8 cellular contexts compared by ENCODE assay signal in the genomic region with DNA sequence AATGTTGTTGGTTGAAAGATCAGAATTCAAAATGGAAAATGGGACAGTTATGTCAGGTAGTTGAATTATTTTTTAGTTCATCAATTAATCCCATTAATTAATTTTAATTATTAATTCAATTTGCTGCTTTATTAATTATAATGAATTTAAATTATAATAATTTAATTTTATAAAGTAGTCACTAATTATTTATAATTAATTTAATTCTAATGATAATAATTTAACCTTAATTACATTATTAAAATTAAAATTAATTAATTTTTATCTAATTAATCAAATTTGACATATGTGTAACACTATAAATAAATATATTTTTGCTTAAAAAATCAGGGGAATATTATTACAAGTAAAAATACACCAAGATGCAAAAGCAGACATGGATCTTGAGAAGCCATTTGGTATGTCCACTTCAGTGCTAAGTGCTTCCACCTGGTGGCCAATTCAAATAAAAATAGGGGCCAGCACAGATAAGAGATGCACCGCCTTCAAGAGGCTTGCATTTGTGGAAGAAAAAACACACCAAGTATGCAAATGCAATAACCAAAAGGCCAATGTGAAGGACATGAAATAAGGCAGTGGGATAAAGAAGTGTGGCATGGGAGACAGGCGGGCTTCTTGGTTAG.
DNase-seq lines count a peak whose midpoint lies in the region; ATAC-seq and TF ChIP-seq lines count a peak whose summit lies in the region.

No MANE protein-coding gene starts in this region.

- H3K27ac ChIP-seq in esophagus squamous epithelium (no peak overlapping the region), prostate gland (no peak overlapping the region)

- TF ChIP-seq POLR2A in esophagus squamous epithelium (IDR thresholded peaks at IDR 0.05) = no peak
- TF ChIP-seq POLR2A in prostate gland (IDR thresholded peaks at IDR 0.05) = no peak

- intact Hi-C loops in esophagus squamous epithelium (cut with DNase I) = no loop called here
- intact Hi-C loops in prostate gland (cut with DNase I) = loop anchor here (5.0 kb wide), 2 partner anchors 57 to 148 kb away; no protein-coding TSS in a partner anchor

- H3K9me3 ChIP-seq in esophagus squamous epithelium = no peaks in the 10 kb centered on the region
- no peaks in the 10 kb centered on the region for H3K9me3 ChIP-seq in prostate gland

- H3K4me3 ChIP-seq in esophagus squamous epithelium (no peak overlapping the region), prostate gland (no peak overlapping the region)

- no peak overlapping the region for H3K4me3 Mint-ChIP-seq in activated naive CD4-positive, alpha-beta T cell treated with anti-CD3 and anti-CD28 coated beads, Interleukin-2, amount 50 U/mL, for 24 hours
- peak overlapping the region; percentile 43 for H3K4me3 Mint-ChIP-seq in T-helper 1 cell treated with Interleukin-12 subunit alpha and Interleukin-12 subunit beta and Interleukin-4 antibody, amounts not matched to agents 30 μg/mL and 1 μg/mL, for 36 hours

- H3K27me3 ChIP-seq in esophagus squamous epithelium (no peaks in the 10 kb centered on the region), prostate gland (replicated peaks; ENCODE audit: insufficient read depth) (no peaks in the 10 kb centered on the region)

- H3K4me1 Mint-ChIP-seq in activated naive CD4-positive, alpha-beta T cell treated with anti-CD3 and anti-CD28 coated beads, Interleukin-2, amount 50 U/mL, for 24 hours = peaks cover 86% of the 10 kb centered on the region
- peaks cover 79% of the 10 kb centered on the region for H3K4me1 Mint-ChIP-seq in T-helper 1 cell treated with Interleukin-12 subunit alpha and Interleukin-12 subunit beta and Interleukin-4 antibody, amounts not matched to agents 30 μg/mL and 1 μg/mL, for 36 hours (ENCODE audit: low read depth)

- no peak for ATAC-seq in GM19452 (IDR thresholded peaks at IDR 0.05; ENCODE audit: unreplicated experiment)

- peak overlapping the region; percentile 47 for H3K27ac Mint-ChIP-seq in activated naive CD4-positive, alpha-beta T cell treated with anti-CD3 and anti-CD28 coated beads, Interleukin-2, amount 50 U/mL, for 24 hours
- peak overlapping the region; percentile 79 for H3K27ac Mint-ChIP-seq in T-helper 1 cell treated with Interleukin-12 subunit alpha and Interleukin-12 subunit beta and Interleukin-4 antibody, amounts not matched to agents 30 μg/mL and 1 μg/mL, for 36 hours

- H3K36me3 Mint-ChIP-seq in activated naive CD4-positive, alpha-beta T cell treated with anti-CD3 and anti-CD28 coated beads, Interleukin-2, amount 50 U/mL, for 24 hours = peaks cover 17% of the 10 kb centered on the region
- H3K36me3 Mint-ChIP-seq in T-helper 1 cell treated with Interleukin-12 subunit alpha and Interleukin-12 subunit beta and Interleukin-4 antibody, amounts not matched to agents 30 μg/mL and 1 μg/mL, for 36 hours (ENCODE audit: low read depth) = peaks cover 40% of the 10 kb centered on the region

- peaks cover 0 to 22% (median 4%) of the 10 kb centered on the region in 3 donors for H3K36me3 ChIP-seq in esophagus squamous epithelium
- no peaks in the 10 kb centered on the region for H3K36me3 ChIP-seq in prostate gland

- DNase-seq in activated naive CD4-positive, alpha-beta T cell treated with Interleukin-2 at 50 U/mL for 16 hours = no peak
- DNase-seq in M059J (ENCODE audit: low read depth) (peak; percentile 71), esophagus squamous epithelium (lab: John Stamatoyannopoulos, UW) (no peak), prostate gland (ENCODE audit: low spot score) (no peak)
- DNase-seq in stimulated activated naive CD4-positive, alpha-beta T cell treated with Interleukin-2 at 50 U/mL for 16 hours (lab: John Stamatoyannopoulos, UW) = no peak

- peaks cover 8 to 64% (median 23%) of the 10 kb centered on the region in 3 donors for H3K4me1 ChIP-seq in esophagus squamous epithelium
- H3K4me1 ChIP-seq in prostate gland (replicated peaks) = no peaks in the 10 kb centered on the region

- TF ChIP-seq CTCF in esophagus squamous epithelium (IDR thresholded peaks at IDR 0.05) = peak in 5 of 6 experiments; percentile 35 to 68 (median 52)
- TF ChIP-seq CTCF in prostate gland (IDR thresholded peaks at IDR 0.05) = peak in 3 of 4 experiments; percentile 36 to 43 (median 38)

- no peaks in the 10 kb centered on the region for H3K9me3 Mint-ChIP-seq in activated naive CD4-positive, alpha-beta T cell treated with anti-CD3 and anti-CD28 coated beads, Interleukin-2, amount 50 U/mL, for 24 hours
- H3K9me3 Mint-ChIP-seq in T-helper 1 cell treated with Interleukin-12 subunit alpha and Interleukin-12 subunit beta and Interleukin-4 antibody, amounts not matched to agents 30 μg/mL and 1 μg/mL, for 36 hours = no peaks in the 10 kb centered on the region

- no peaks in the 10 kb centered on the region for H3K27me3 Mint-ChIP-seq in activated naive CD4-positive, alpha-beta T cell treated with anti-CD3 and anti-CD28 coated beads, Interleukin-2, amount 50 U/mL, for 24 hours
- no peaks in the 10 kb centered on the region for H3K27me3 Mint-ChIP-seq in T-helper 1 cell treated with Interleukin-12 subunit alpha and Interleukin-12 subunit beta and Interleukin-4 antibody, amounts not matched to agents 30 μg/mL and 1 μg/mL, for 36 hours (ENCODE audit: low read depth)

- 79 to 84% methylated on average over 2 of the region's 2 CpGs for WGBS in esophagus squamous epithelium, 2 donors
- WGBS in prostate gland = 92% methylated on average over 2 of the region's 2 CpGs
